8 cellular contexts compared by ENCODE assay signal in the genomic region with DNA sequence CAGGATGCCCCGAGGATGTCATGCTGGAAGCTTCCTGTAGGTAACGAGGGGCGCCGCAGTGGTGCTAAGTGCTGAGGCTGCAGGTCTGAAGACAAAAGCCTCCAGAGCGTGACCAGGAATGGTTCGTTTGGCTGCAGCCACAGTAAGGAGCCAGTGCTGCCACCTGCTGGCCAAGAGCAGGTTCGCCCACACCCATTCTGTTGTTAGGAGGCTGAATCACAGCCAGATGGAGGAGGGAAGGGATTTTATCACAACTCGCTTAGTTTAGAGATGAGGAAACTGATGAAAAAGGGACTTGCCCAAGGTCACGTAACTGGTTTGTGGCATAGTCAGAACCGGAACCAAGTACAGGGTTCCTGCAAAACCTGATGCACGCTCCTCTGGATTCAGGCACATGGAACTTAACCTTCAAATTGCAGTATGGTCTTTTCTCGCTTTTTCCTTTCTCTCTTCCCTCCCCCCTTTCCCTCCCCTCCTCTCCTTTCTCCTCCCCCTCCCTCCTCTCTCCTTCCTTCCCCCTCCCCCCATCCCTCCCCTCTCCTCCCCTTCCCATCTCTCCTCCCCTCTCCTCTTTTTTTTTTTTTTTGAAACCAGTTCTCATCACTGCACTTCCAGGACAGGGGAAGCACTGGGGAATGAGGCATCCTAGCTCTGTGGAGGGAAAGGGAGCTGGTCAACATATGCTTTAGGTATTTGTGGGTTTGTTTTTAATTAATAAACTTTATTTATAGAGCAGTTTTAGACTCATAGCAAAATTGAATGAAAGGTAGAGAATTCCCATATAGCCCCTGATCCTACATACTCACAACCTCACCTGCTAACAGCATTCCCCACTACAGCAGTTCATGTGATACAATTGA.
A peak's percentile ranks its signal among the peaks of the same experiment; 100 is the strongest.
DNase-seq lines count a peak whose midpoint lies in the region; ATAC-seq, FAIRE-seq and TF ChIP-seq lines count a peak whose summit lies in the region.

No MANE protein-coding gene starts in this region.

- CTCF ChIA-PET in BJ (lab: Yijun Ruan, JAX) (interaction anchor here (0.6 to 2.2 kb wide), 11 partner anchors 11 to 132 kb away, joined by 3 to 8 read pairs (median 3); partner anchors contain the start of gene MPZL1), mammary epithelial cell (lab: Charles Lee; ENCODE audit: low non-redundant PET) (interaction anchor here (0.5 to 0.7 kb wide), 2 partner anchors 14 to 95 kb away, joined by 3 to 5 read pairs; no protein-coding TSS in a partner anchor)

- intact Hi-C loops in mammary epithelial cell (cut with micrococcal nuclease): loop anchor here (1.0 kb wide), 5 partner anchors 82 to 279 kb away; partner anchors contain the start of gene MPZL1

- in situ Hi-C loops in mammary epithelial cell (cut with MboI; ENCODE audit: low sequenced_read_pairs in 2 of 2): loop anchor here in 1 of 2 donors (5.0 kb wide), 1 partner anchor 81 kb away; the partner anchor contains the start of gene MPZL1

- no peak overlapping the region for H3K4me2 ChIP-seq in mammary epithelial cell (ENCODE audit: insufficient read depth, low read depth, low read length)

- DNase-seq in BJ (ENCODE audit: low read depth) (peak; percentile 55), GM19239 (ENCODE audit: insufficient read length, low spot score) (peak; percentile 87), NCI-H226 (peak; percentile 85), mammary epithelial cell (peak; percentile 89), islet precursor cell (peak; percentile 95)
- peak; percentile 82 to 85 for DNase-seq in stimulated activated CD4-positive, alpha-beta T cell treated with anti-CD3 and anti-CD28 coated beads, Interleukin-1b, Interleukin-23, amount 100 ng/mL, for 4 hours (ENCODE audit: low read depth in 2 of 2)

- no peaks in the 10 kb centered on the region for H3K36me3 ChIP-seq in BJ (ENCODE audit: control insufficient read depth, insufficient read depth, low read length)
- no peaks in the 10 kb centered on the region for H3K36me3 ChIP-seq in mammary epithelial cell (ENCODE audit: insufficient read depth, low read length)

- H3K9ac ChIP-seq in mammary epithelial cell (ENCODE audit: insufficient read depth, low read length): no peak overlapping the region

- TF ChIP-seq CTCF in BJ (IDR thresholded peaks at IDR 0.05; ENCODE audit: insufficient read depth, low read depth, low read length): peak; percentile 98
- peak; percentile 92 for TF ChIP-seq CTCF in WI38 (IDR thresholded peaks at IDR 0.05; ENCODE audit: low read depth, low read length)
- TF ChIP-seq CTCF in mammary epithelial cell (conservative IDR thresholded peaks at IDR 0.05 in 1 of 2, IDR thresholded peaks at IDR 0.05 in 1 of 2; ENCODE audit: extremely low read depth in 1 of 2, insufficient read depth in 1 of 2, low read depth in 1 of 2, low read length in 2 of 2): peak; percentile 98 to 99

- H3K79me2 ChIP-seq in mammary epithelial cell (ENCODE audit: insufficient read depth, low read length): no peaks in the 10 kb centered on the region

- POLR2A ChIA-PET in BJ (lab: Charles Lee): interaction anchor here (0.6 kb wide), 1 partner anchor 133 kb away, joined by 5 read pairs; the partner anchor contains the start of gene DCAF6

- dilution Hi-C loops in mammary epithelial cell (cut with HindIII; ENCODE audit: low sequenced_read_pairs): loop anchor here (5.0 kb wide), 2 partner anchors 36 to 81 kb away; partner anchors contain the start of gene MPZL1

- H3K27me3 ChIP-seq in BJ (ENCODE audit: control insufficient read depth, insufficient read depth, low read length): no peaks in the 10 kb centered on the region
- no peaks in the 10 kb centered on the region for H3K27me3 ChIP-seq in mammary epithelial cell (ENCODE audit: insufficient read depth, low read length)

- FAIRE-seq in GM19239 (lab: Jason Lieb, UNC): peak; percentile 95

- peaks cover 25% of the 10 kb centered on the region for H3K4me1 ChIP-seq in mammary epithelial cell (ENCODE audit: insufficient read depth, low read length)

- H3K9me3 ChIP-seq in mammary epithelial cell (replicated peaks; ENCODE audit: insufficient read depth, low read length): no peaks in the 10 kb centered on the region

- BruUV-seq in mammary epithelial cell (replicated peaks; lab: Mats Ljungman, UMichigan): no TSS peak

- no peak overlapping the region for H3K4me3 ChIP-seq in BJ (ENCODE audit: low read depth, low read length)
- H3K4me3 ChIP-seq in WI38 (ENCODE audit: low read depth, low read length): no peak overlapping the region
- H3K4me3 ChIP-seq in mammary epithelial cell (replicated peaks in 1 of 3; ENCODE audit: insufficient read depth in 1 of 3, low read depth in 2 of 3, low read length in 3 of 3): no peak overlapping the region

- ATAC-seq in HG03354 (IDR thresholded peaks at IDR 0.05; ENCODE audit: poor library complexity, severe bottlenecking, unreplicated experiment): peak; percentile 91

- H4K20me1 ChIP-seq in mammary epithelial cell (ENCODE audit: insufficient read depth, low read length): no peaks in the 10 kb centered on the region

- WGBS in mammary epithelial cell (ENCODE audit: low coverage, missing lambda C conversion rate): 2% methylated on average over 10 of the region's 12 CpGs

- H2AFZ ChIP-seq in mammary epithelial cell (ENCODE audit: low read depth, low read length): no peak overlapping the region

- no peak overlapping the region for H3K27ac ChIP-seq in mammary epithelial cell (ENCODE audit: insufficient read depth, low read depth, low read length)
